ENCODE assay signal across 38 cellular contexts in genomic region chr10:76892766-76893479, GRCh38.
"Had no signal": no experiment of that assay in that cellular context is flagged by ENCODE, and none has a peak within 500 bp of the region (broad histone marks: within the 10 kb centered on the region; RNA-seq: fewer than 3 reads in every experiment).

No MANE protein-coding gene starts in this region.

- H3K27ac Mint-ChIP-seq: activated CD4-positive, alpha-beta memory T cell treated with anti-CD3 and anti-CD28 coated beads for 36 hours; activated CD4-positive, alpha-beta T cell treated with anti-CD3 and anti-CD28 coated beads, Interleukin-2, amount 10 ng/mL, durations not matched to agents 24 days and 14 days; activated naive CD4-positive, alpha-beta T cell treated with anti-CD3 and anti-CD28 coated beads for 36 hours; activated naive CD8-positive, alpha-beta T cell treated with anti-CD3 and anti-CD28 coated beads for 36 hours; activated T-helper 1 cell treated with anti-CD3 and anti-CD28 coated beads, Interleukin-12 subunit alpha, Interleukin-12 subunit beta, Interleukin-2, Interleukin-4 antibody, amounts not matched to agents 30 ng/mL and 10 ng/mL and 1 ng/mL, durations not matched to agents 14 hours and 24 hours and 36 hours; mesothelial cell of epicardium; naive thymus-derived CD4-positive, alpha-beta T cell; stimulated activated memory B cell treated with anti-CD40 and anti-IgM and Interleukin-4, amounts not matched to agents 10 μg/mL and 1 μg/mL and 100 μg/mL, for 72 hours had no signal

- H3K4me3 Mint-ChIP-seq: activated CD4-positive, alpha-beta memory T cell treated with anti-CD3 and anti-CD28 coated beads for 36 hours; activated CD4-positive, alpha-beta T cell treated with anti-CD3 and anti-CD28 coated beads, Interleukin-2, amount 10 ng/mL, durations not matched to agents 24 days and 14 days; activated naive CD4-positive, alpha-beta T cell treated with anti-CD3 and anti-CD28 coated beads for 36 hours; activated naive CD8-positive, alpha-beta T cell treated with anti-CD3 and anti-CD28 coated beads for 36 hours; activated T-helper 1 cell treated with anti-CD3 and anti-CD28 coated beads, Interleukin-12 subunit alpha, Interleukin-12 subunit beta, Interleukin-2, Interleukin-4 antibody, amounts not matched to agents 30 ng/mL and 10 ng/mL and 1 ng/mL, durations not matched to agents 14 hours and 24 hours and 36 hours; brain; mesothelial cell of epicardium; naive thymus-derived CD4-positive, alpha-beta T cell; neural crest cell; stimulated activated memory B cell treated with anti-CD40 and anti-IgM and Interleukin-4, amounts not matched to agents 10 μg/mL and 1 μg/mL and 100 μg/mL, for 72 hours had no signal

- H3K4me1 Mint-ChIP-seq: activated CD4-positive, alpha-beta T cell treated with anti-CD3 and anti-CD28 coated beads, Interleukin-2, amount 10 ng/mL, durations not matched to agents 24 days and 14 days; activated naive CD8-positive, alpha-beta T cell treated with anti-CD3 and anti-CD28 coated beads for 36 hours; naive thymus-derived CD4-positive, alpha-beta T cell; stimulated activated memory B cell treated with anti-CD40 and anti-IgM and Interleukin-4, amounts not matched to agents 10 μg/mL and 1 μg/mL and 100 μg/mL, for 72 hours had no signal

- H3K9me3 Mint-ChIP-seq: activated CD4-positive, alpha-beta T cell treated with anti-CD3 and anti-CD28 coated beads, Interleukin-2, amount 10 ng/mL, durations not matched to agents 24 days and 14 days had no signal

- H3K36me3 Mint-ChIP-seq: activated CD4-positive, alpha-beta memory T cell treated with anti-CD3 and anti-CD28 coated beads for 36 hours; activated naive CD8-positive, alpha-beta T cell treated with anti-CD3 and anti-CD28 coated beads for 36 hours had no signal

- H3K4me3 ChIP-seq: cardiac muscle cell, colonic mucosa, pancreas, prostate gland, smooth muscle cell, stomach, tibial artery had no signal

- H3K27me3 ChIP-seq: cardiac muscle cell, colonic mucosa, pancreas, stomach, tibial artery had no signal

- H3K4me2 ChIP-seq: smooth muscle cell had no signal

- DNase-seq: activated CD4-positive, alpha-beta memory T cell treated with anti-CD3 and anti-CD28 coated beads for 36 hours; activated CD4-positive, alpha-beta T cell treated with anti-CD3 and anti-CD28 coated beads, Interleukin-2, amount 10 ng/mL, durations not matched to agents 24 days and 14 days; activated CD8-positive, alpha-beta memory T cell treated with anti-CD3 and anti-CD28 coated beads, Interleukin-2, amount 50 U/mL, for 4 hours; activated effector memory CD4-positive, alpha-beta T cell treated with anti-CD3 and anti-CD28 coated beads, Interleukin-2, amount 50 U/mL, for 16 hours; activated naive CD4-positive, alpha-beta T cell treated with anti-CD3 and anti-CD28 coated beads for 36 hours; activated naive CD8-positive, alpha-beta T cell treated with anti-CD3 and anti-CD28 coated beads for 36 hours; activated T-cell treated with anti-CD3 and anti-CD28 coated beads, Interleukin-2, amount 50 U/mL, for 1 hour; adrenal gland; aorta; cerebellar nuclear complex; colonic mucosa; effector CD8-positive, alpha-beta T cell; head of caudate nucleus; hippocampal formation; left cardiac atrium; left ventricle myocardium superior; mammary epithelial cell; naive thymus-derived CD4-positive, alpha-beta T cell; nucleus accumbens; pancreas; stimulated activated CD4-positive, alpha-beta T cell treated with anti-CD3 and anti-CD28 coated beads, Interleukin-1b, Interleukin-23, amount 100 ng/mL, for 48 hours; stimulated activated CD4-positive, alpha-beta T cell treated with anti-CD3 and anti-CD28 coated beads, Interleukin-4, amount 100 ng/mL, for 4 hours; stimulated activated CD8-positive, alpha-beta memory T cell treated with anti-CD3 and anti-CD28 coated beads, Interleukin-4, amount 100 ng/mL, for 48 hours; stomach; T-helper 9 cell; tibial artery had no signal

- H3K27ac ChIP-seq: adrenal gland, cardiac muscle cell, colonic mucosa, pancreas, prostate gland, stomach, tibial artery, VCaP had no signal

- H3K9me3 ChIP-seq: adrenal gland, colonic mucosa, pancreas, prostate gland, tibial artery had no signal

- H3K4me1 ChIP-seq: adrenal gland, colonic mucosa, pancreas, prostate gland, stomach had no signal

- H3K36me3 ChIP-seq: adrenal gland, cardiac muscle cell, colonic mucosa, pancreas, prostate gland had no signal

- H3K27me3 Mint-ChIP-seq: activated CD4-positive, alpha-beta memory T cell treated with anti-CD3 and anti-CD28 coated beads for 36 hours; activated CD4-positive, alpha-beta T cell treated with anti-CD3 and anti-CD28 coated beads, Interleukin-2, amount 10 ng/mL, durations not matched to agents 24 days and 14 days; brain; stimulated activated memory B cell treated with anti-CD40 and anti-IgM and Interleukin-4, amounts not matched to agents 10 μg/mL and 1 μg/mL and 100 μg/mL, for 72 hours had no signal

- FAIRE-seq: keratinocyte, pancreas, TTC549 had no signal

- ATAC-seq: activated CD4-positive, CD25-positive, alpha-beta regulatory T cell treated with anti-CD3 and anti-CD28 coated beads, Interleukin-2, amount 50 U/mL, for 24 hours; left ventricle myocardium superior; naive thymus-derived CD4-positive, alpha-beta T cell; pancreas; stimulated activated memory B cell treated with anti-CD40 and anti-IgM and Interleukin-4, amounts not matched to agents 10 μg/mL and 1 μg/mL and 100 μg/mL, for 72 hours had no signal
